ENCODE assay signal across 1 cellular context in the genomic region with DNA sequence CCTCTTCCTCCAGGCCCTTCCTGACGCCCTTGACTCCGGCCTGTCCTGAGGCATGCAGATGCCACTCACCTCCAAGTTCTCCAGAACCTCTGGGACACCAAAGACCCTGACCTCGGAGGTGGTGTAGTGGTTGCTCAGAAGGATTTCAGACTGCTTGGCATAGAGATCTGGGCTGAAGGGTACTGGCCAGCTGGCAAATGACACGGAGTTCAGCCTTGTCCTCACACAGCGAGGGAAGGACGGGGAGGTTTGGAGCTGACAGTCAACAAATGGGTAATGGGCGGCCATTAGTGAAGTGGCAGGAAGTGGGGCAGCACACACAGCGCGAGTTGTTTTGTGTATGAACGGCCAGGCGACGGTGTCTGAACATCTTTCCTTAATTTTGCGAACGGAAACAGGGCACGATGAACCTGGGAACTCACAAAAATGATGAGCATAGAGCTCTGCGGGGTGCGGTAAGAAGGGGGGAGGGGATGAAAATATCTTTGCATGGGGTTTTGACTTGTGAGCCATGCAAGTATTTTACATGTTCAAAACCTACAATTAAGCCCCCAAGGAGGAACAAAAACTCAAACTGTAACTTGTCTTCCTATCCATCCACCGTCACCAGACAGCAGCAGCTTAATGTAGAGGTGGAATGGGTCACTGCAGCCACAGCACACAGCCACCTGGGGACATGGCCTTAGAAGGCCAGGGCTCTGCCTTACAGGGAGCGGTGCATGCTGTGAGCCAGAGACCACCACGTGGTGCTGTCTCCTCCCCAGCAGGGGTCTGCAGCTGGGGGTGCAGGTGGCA.
TF ChIP-seq lines count a peak whose summit lies in the region.

No MANE protein-coding gene starts in this region.

TF ChIP-seq in GM23338, 12 proteins besides CTCF, POLR2A, EP300 and RAD21 (continued from another document):
- TF ChIP-seq POLR2AphosphoS5 (IDR thresholded peaks at IDR 0.05; ENCODE audit: low read depth) (no peak), ZNF331 (CRISPR knock-in tag; IDR thresholded peaks at IDR 0.05; ENCODE audit: low read depth) (no peak), JUNB (IDR thresholded peaks at IDR 0.05; ENCODE audit: unreplicated experiment) (no peak), NANOG (IDR thresholded peaks at IDR 0.05; ENCODE audit: borderline replicate concordance) (no peak), ZNF114 (CRISPR knock-in tag; IDR thresholded peaks at IDR 0.05) (no peak)
- TF ChIP-seq, protein P1, sequence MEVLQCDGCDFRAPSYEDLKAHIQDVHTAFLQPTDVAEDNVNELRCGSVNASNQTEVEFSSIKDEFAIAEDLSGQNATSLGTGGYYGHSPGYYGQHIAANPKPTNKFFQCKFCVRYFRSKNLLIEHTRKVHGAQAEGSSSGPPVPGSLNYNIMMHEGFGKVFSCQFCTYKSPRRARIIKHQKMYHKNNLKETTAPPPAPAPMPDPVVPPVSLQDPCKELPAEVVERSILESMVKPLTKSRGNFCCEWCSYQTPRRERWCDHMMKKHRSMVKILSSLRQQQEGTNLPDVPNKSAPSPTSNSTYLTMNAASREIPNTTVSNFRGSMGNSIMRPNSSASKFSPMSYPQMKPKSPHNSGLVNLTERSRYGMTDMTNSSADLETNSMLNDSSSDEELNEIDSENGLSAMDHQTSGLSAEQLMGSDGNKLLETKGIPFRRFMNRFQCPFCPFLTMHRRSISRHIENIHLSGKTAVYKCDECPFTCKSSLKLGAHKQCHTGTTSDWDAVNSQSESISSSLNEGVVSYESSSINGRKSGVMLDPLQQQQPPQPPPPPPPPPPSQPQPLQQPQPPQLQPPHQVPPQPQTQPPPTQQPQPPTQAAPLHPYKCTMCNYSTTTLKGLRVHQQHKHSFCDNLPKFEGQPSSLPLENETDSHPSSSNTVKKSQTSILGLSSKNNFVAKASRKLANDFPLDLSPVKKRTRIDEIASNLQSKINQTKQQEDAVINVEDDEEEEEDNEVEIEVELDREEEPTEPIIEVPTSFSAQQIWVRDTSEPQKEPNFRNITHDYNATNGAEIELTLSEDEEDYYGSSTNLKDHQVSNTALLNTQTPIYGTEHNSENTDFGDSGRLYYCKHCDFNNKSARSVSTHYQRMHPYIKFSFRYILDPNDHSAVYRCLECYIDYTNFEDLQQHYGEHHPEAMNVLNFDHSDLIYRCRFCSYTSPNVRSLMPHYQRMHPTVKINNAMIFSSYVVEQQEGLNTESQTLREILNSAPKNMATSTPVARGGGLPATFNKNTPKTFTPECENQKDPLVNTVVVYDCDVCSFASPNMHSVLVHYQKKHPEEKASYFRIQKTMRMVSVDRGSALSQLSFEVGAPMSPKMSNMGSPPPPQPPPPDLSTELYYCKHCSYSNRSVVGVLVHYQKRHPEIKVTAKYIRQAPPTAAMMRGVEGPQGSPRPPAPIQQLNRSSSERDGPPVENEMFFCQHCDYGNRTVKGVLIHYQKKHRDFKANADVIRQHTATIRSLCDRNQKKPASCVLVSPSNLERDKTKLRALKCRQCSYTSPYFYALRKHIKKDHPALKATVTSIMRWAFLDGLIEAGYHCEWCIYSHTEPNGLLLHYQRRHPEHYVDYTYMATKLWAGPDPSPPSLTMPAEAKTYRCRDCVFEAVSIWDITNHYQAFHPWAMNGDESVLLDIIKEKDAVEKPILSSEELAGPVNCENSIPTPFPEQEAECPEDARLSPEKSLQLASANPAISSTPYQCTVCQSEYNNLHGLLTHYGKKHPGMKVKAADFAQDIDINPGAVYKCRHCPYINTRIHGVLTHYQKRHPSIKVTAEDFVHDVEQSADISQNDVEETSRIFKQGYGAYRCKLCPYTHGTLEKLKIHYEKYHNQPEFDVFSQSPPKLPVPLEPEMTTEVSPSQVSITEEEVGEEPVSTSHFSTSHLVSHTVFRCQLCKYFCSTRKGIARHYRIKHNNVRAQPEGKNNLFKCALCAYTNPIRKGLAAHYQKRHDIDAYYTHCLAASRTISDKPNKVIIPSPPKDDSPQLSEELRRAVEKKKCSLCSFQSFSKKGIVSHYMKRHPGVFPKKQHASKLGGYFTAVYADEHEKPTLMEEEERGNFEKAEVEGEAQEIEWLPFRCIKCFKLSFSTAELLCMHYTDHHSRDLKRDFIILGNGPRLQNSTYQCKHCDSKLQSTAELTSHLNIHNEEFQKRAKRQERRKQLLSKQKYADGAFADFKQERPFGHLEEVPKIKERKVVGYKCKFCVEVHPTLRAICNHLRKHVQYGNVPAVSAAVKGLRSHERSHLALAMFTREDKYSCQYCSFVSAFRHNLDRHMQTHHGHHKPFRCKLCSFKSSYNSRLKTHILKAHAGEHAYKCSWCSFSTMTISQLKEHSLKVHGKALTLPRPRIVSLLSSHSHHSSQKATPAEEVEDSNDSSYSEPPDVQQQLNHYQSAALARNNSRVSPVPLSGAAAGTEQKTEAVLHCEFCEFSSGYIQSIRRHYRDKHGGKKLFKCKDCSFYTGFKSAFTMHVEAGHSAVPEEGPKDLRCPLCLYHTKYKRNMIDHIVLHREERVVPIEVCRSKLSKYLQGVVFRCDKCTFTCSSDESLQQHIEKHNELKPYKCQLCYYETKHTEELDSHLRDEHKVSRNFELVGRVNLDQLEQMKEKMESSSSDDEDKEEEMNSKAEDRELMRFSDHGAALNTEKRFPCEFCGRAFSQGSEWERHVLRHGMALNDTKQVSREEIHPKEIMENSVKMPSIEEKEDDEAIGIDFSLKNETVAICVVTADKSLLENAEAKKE (CRISPR knock-in tag; IDR thresholded peaks at IDR 0.05), result no peak
- TF ChIP-seq, protein P2, sequence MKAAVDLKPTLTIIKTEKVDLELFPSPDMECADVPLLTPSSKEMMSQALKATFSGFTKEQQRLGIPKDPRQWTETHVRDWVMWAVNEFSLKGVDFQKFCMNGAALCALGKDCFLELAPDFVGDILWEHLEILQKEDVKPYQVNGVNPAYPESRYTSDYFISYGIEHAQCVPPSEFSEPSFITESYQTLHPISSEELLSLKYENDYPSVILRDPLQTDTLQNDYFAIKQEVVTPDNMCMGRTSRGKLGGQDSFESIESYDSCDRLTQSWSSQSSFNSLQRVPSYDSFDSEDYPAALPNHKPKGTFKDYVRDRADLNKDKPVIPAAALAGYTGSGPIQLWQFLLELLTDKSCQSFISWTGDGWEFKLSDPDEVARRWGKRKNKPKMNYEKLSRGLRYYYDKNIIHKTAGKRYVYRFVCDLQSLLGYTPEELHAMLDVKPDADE (IDR thresholded peaks at IDR 0.05), result no peak
TF ChIP-seq in GM23338: peak in this region for 0.
